Comparison of ENCODE assay signal across 16 cellular contexts in genomic region chr6:35488517-35488862, GRCh38. TPM values are rescaled to one million over a fixed set of nuclear protein-coding genes. Genes with fewer than 3 reads are reported as not detected.
DNase-seq lines count a peak whose midpoint lies in the region; ATAC-seq, FAIRE-seq and TF ChIP-seq lines count a peak whose summit lies in the region.
"Had no signal": no experiment of that assay in that cellular context is flagged by ENCODE, and none has a peak within 500 bp of the region (broad histone marks: within the 10 kb centered on the region; RNA-seq: fewer than 3 reads in every experiment).

No MANE protein-coding gene starts in this region.

- H3K27me3 Mint-ChIP-seq in GM23338 (ENCODE audit: insufficient read depth, low read depth, poor library complexity) (peaks cover 32% of the 10 kb centered on the region), astrocyte (ENCODE audit: low read depth, unreplicated experiment) (no peaks in the 10 kb centered on the region)
- H3K27me3 Mint-ChIP-seq: activated naive CD4-positive, alpha-beta T cell treated with anti-CD3 and anti-CD28 coated beads, Interleukin-2, amount 50 U/mL, for 24 hours had no signal

- no peak for FAIRE-seq in astrocyte (lab: Jason Lieb, UNC)
- FAIRE-seq: GM18507 had no signal

- H3F3A ChIP-seq in GM23338 (replicated peaks; ENCODE audit: low read depth), result peaks cover 27% of the 10 kb centered on the region

- H3K9me3 ChIP-seq in astrocyte (ENCODE audit: insufficient read depth, low read depth, low read length), result no peaks in the 10 kb centered on the region
- H3K9me3 ChIP-seq in mesenchymal stem cell (ENCODE audit: control insufficient read depth, low read length), result no peaks in the 10 kb centered on the region
- no peaks in the 10 kb centered on the region for H3K9me3 ChIP-seq in mucosa of descending colon
- H3K9me3 ChIP-seq: BE2C, left lung had no signal

- no peak overlapping the region for H3K23ac ChIP-seq in mesenchymal stem cell (ENCODE audit: low read length in 2 of 2)

- POLR2A ChIA-PET in HEK293T (lab: Yijun Ruan, JAX), result interaction anchor here (0.7 to 1.1 kb wide), 2 partner anchors 17 to 229 kb away, joined by 3 read pairs; partner anchors contain the start of gene ZNF76

- peaks cover 87% of the 10 kb centered on the region for H3K4me1 ChIP-seq in GM23338 (ENCODE audit: insufficient read depth)
- H3K4me1 ChIP-seq in astrocyte (ENCODE audit: insufficient read depth, low read length), result peaks cover 77% of the 10 kb centered on the region
- peaks cover 85% of the 10 kb centered on the region for H3K4me1 ChIP-seq in mesenchymal stem cell (ENCODE audit: control insufficient read depth, insufficient read depth, low read depth, low read length)
- peaks cover 43% of the 10 kb centered on the region for H3K4me1 ChIP-seq in mucosa of descending colon (ENCODE audit: low read depth)

- H2BK120ac ChIP-seq in mesenchymal stem cell (ENCODE audit: low read depth, low read length), result no peak overlapping the region

- no peaks in the 10 kb centered on the region for H4K20me1 ChIP-seq in GM23338 (replicated peaks; ENCODE audit: insufficient read depth)
- peaks cover 50% of the 10 kb centered on the region for H4K20me1 ChIP-seq in astrocyte (ENCODE audit: insufficient read depth, low read length)

- H4K91ac ChIP-seq in mesenchymal stem cell (ENCODE audit: low read length), result no peak overlapping the region

- no peak overlapping the region for H4K8ac ChIP-seq in mesenchymal stem cell (ENCODE audit: low read length)

- ATAC-seq in GM23338, result no peak
- no peak for ATAC-seq in stimulated activated effector memory CD8-positive, alpha-beta T cell treated with anti-CD3 and anti-CD28 coated beads, Interleukin-12 subunit alpha, Interleukin-12 subunit beta, amount 100 ng/mL, for 72 hours
- ATAC-seq in GM21717 (IDR thresholded peaks at IDR 0.05; ENCODE audit: unreplicated experiment), result no peak
- ATAC-seq in mucosa of descending colon, result no peak
- ATAC-seq: right cardiac atrium had no signal

- H3K4me3 ChIP-seq in GM23338, result peak overlapping the region; percentile 23; the same call in 1 of the 2 replicates
- H3K4me3 ChIP-seq in astrocyte (ENCODE audit: insufficient read depth, low read depth, low read length), result no peak overlapping the region
- no peak overlapping the region for H3K4me3 ChIP-seq in mesenchymal stem cell (ENCODE audit: insufficient read depth in 1 of 2, low read depth in 1 of 2, low read length in 2 of 2)
- no peak overlapping the region for H3K4me3 ChIP-seq in mucosa of descending colon
- H3K4me3 ChIP-seq: left lung had no signal

- no peaks in the 10 kb centered on the region for H3K9me3 Mint-ChIP-seq in GM23338
- H3K9me3 Mint-ChIP-seq in astrocyte (ENCODE audit: unreplicated experiment), result no peaks in the 10 kb centered on the region
- H3K9me3 Mint-ChIP-seq in stimulated activated effector memory CD8-positive, alpha-beta T cell treated with anti-CD3 and anti-CD28 coated beads, Interleukin-12 subunit alpha, Interleukin-12 subunit beta, amount 100 ng/mL, for 72 hours, result no peaks in the 10 kb centered on the region
- H3K9me3 Mint-ChIP-seq: activated naive CD4-positive, alpha-beta T cell treated with anti-CD3 and anti-CD28 coated beads, Interleukin-2, amount 50 U/mL, for 24 hours; T-helper 1 cell treated with Interleukin-12 subunit alpha and Interleukin-12 subunit beta and Interleukin-4 antibody, amounts not matched to agents 30 μg/mL and 1 μg/mL, for 36 hours had no signal

- H3K4ac ChIP-seq in mesenchymal stem cell (ENCODE audit: low read depth in 1 of 2, low read length in 2 of 2), result no peak overlapping the region

- H3K14ac ChIP-seq in mesenchymal stem cell (ENCODE audit: low read length in 2 of 2), result no peak overlapping the region

- CTCF ChIA-PET in HEK293T (lab: Yijun Ruan, JAX), result interaction anchor here (0.6 kb wide), 1 partner anchor 1073 kb away, joined by 11 read pairs; no protein-coding TSS in a partner anchor

- peak overlapping the region; percentile 73 for H2AK5ac ChIP-seq in mesenchymal stem cell (ENCODE audit: low read length, severe bottlenecking)

- H3K4me1 Mint-ChIP-seq in GM23338, result peaks cover 72% of the 10 kb centered on the region
- peaks cover 60% of the 10 kb centered on the region for H3K4me1 Mint-ChIP-seq in astrocyte (ENCODE audit: low read depth, unreplicated experiment)
- H3K4me1 Mint-ChIP-seq in stimulated activated effector memory CD8-positive, alpha-beta T cell treated with anti-CD3 and anti-CD28 coated beads, Interleukin-12 subunit alpha, Interleukin-12 subunit beta, amount 100 ng/mL, for 72 hours, result peaks cover 21% of the 10 kb centered on the region

- peak overlapping the region; percentile 98 for H3K4me2 ChIP-seq in GM23338
- peak overlapping the region; percentile 65 for H3K4me2 ChIP-seq in astrocyte (ENCODE audit: low read length)
- no peak overlapping the region for H3K4me2 ChIP-seq in mesenchymal stem cell (ENCODE audit: low read length, poor library complexity, severe bottlenecking)

- intact Hi-C loops in mucosa of descending colon (cut with DNase I, micrococcal nuclease), result no loop called here

- H3K27me3 ChIP-seq in GM23338 (ENCODE audit: insufficient read depth), result no peaks in the 10 kb centered on the region
- H3K27me3 ChIP-seq in astrocyte (ENCODE audit: insufficient read depth, low read length), result no peaks in the 10 kb centered on the region
- H3K27me3 ChIP-seq in mesenchymal stem cell (ENCODE audit: control insufficient read depth in 1 of 2, insufficient read depth in 1 of 2, low read length in 2 of 2), result no peaks in the 10 kb centered on the region
- H3K27me3 ChIP-seq: BE2C had no signal

- H2AFZ ChIP-seq in GM23338, result no peak overlapping the region
- no peak overlapping the region for H2AFZ ChIP-seq in astrocyte (ENCODE audit: low read depth, low read length)
- no peak overlapping the region for H2AFZ ChIP-seq in mesenchymal stem cell (ENCODE audit: low read depth, low read length)

- H3K79me2 ChIP-seq in GM23338 (replicated peaks; ENCODE audit: insufficient read depth) (peaks cover 55% of the 10 kb centered on the region), astrocyte (ENCODE audit: insufficient read depth, low read length) (peaks cover 97% of the 10 kb centered on the region)

- peaks cover 8% of the 10 kb centered on the region; the same call in 2 of the 3 replicates for H3K36me3 Mint-ChIP-seq in GM23338 (ENCODE audit: low read depth)
- no peaks in the 10 kb centered on the region for H3K36me3 Mint-ChIP-seq in astrocyte (ENCODE audit: low read depth, unreplicated experiment)
- no peaks in the 10 kb centered on the region for H3K36me3 Mint-ChIP-seq in stimulated activated effector memory CD8-positive, alpha-beta T cell treated with anti-CD3 and anti-CD28 coated beads, Interleukin-12 subunit alpha, Interleukin-12 subunit beta, amount 100 ng/mL, for 72 hours
- H3K36me3 Mint-ChIP-seq: activated naive CD4-positive, alpha-beta T cell treated with anti-CD3 and anti-CD28 coated beads, Interleukin-2, amount 50 U/mL, for 24 hours had no signal

- H3K4me3 Mint-ChIP-seq in GM23338 (no peak overlapping the region), astrocyte (ENCODE audit: unreplicated experiment) (peak overlapping the region; percentile 64)
- no peak overlapping the region for H3K4me3 Mint-ChIP-seq in stimulated activated effector memory CD8-positive, alpha-beta T cell treated with anti-CD3 and anti-CD28 coated beads, Interleukin-12 subunit alpha, Interleukin-12 subunit beta, amount 100 ng/mL, for 72 hours
- H3K4me3 Mint-ChIP-seq: activated naive CD4-positive, alpha-beta T cell treated with anti-CD3 and anti-CD28 coated beads, Interleukin-2, amount 50 U/mL, for 24 hours; T-helper 1 cell treated with Interleukin-12 subunit alpha and Interleukin-12 subunit beta and Interleukin-4 antibody, amounts not matched to agents 30 μg/mL and 1 μg/mL, for 36 hours had no signal

- TF ChIP-seq CTCF in GM23338 (conservative IDR thresholded peaks at IDR 0.05; ENCODE audit: low read depth in 2 of 2) (no peak), astrocyte (IDR thresholded peaks at IDR 0.05; ENCODE audit: insufficient read depth, low read depth, low read length) (no peak), mucosa of descending colon (IDR thresholded peaks at IDR 0.05) (no peak)

- peak overlapping the region; percentile 63; the same call in 1 of the 2 replicates for H3K27ac Mint-ChIP-seq in GM23338
- H3K27ac Mint-ChIP-seq in astrocyte (ENCODE audit: unreplicated experiment), result peak overlapping the region; percentile 75
- H3K27ac Mint-ChIP-seq in stimulated activated effector memory CD8-positive, alpha-beta T cell treated with anti-CD3 and anti-CD28 coated beads, Interleukin-12 subunit alpha, Interleukin-12 subunit beta, amount 100 ng/mL, for 72 hours, result peak overlapping the region; percentile 76
- H3K27ac Mint-ChIP-seq: activated naive CD4-positive, alpha-beta T cell treated with anti-CD3 and anti-CD28 coated beads, Interleukin-2, amount 50 U/mL, for 24 hours; T-helper 1 cell treated with Interleukin-12 subunit alpha and Interleukin-12 subunit beta and Interleukin-4 antibody, amounts not matched to agents 30 μg/mL and 1 μg/mL, for 36 hours had no signal

- no peak overlapping the region for H2BK5ac ChIP-seq in mesenchymal stem cell (ENCODE audit: low read depth, low read length, poor library complexity, severe bottlenecking)

- WGBS in mesenchymal stem cell, result 78% methylated on average over 8 of the region's 9 CpGs

- H3K27ac ChIP-seq in GM23338 (ENCODE audit: low read depth) (peak overlapping the region; percentile 100), astrocyte (ENCODE audit: low read depth, low read length) (peak overlapping the region; percentile 16), mesenchymal stem cell (ENCODE audit: low read length, poor library complexity, severe bottlenecking) (peak overlapping the region; percentile 65)

- no peak overlapping the region for H2BK15ac ChIP-seq in mesenchymal stem cell (ENCODE audit: low read depth, poor library complexity, severe bottlenecking)

- peaks cover 23% of the 10 kb centered on the region for H3K79me1 ChIP-seq in mesenchymal stem cell (replicated peaks; ENCODE audit: low read length, poor library complexity, severe bottlenecking)

- no peak for DNase-seq in GM23338 (ENCODE audit: low spot score)
- DNase-seq in astrocyte (ENCODE audit: low read depth), result no peak
- no peak for DNase-seq in mesenchymal stem cell
- no peak for DNase-seq in stimulated activated effector memory CD8-positive, alpha-beta T cell treated with anti-CD3 and anti-CD28 coated beads, Interleukin-12 subunit alpha, Interleukin-12 subunit beta, amount 100 ng/mL, for 72 hours (ENCODE audit: low spot score in 2 of 2)
- DNase-seq in HEK293T (ENCODE audit: extremely low spot score), result no peak
- no peak for DNase-seq in NCI-H82 treated with DMSO at 0.1 percent for 48 hours (lab: John Stamatoyannopoulos, UW; ENCODE audit: unreplicated experiment)
- DNase-seq in mucosa of descending colon, result no peak
- DNase-seq: activated CD8-positive, alpha-beta memory T cell treated with anti-CD3 and anti-CD28 coated beads for 24 hours; BE2C; dermis blood vessel endothelial cell; left lung had no signal

- peak overlapping the region; percentile 16 to 58 for H3K18ac ChIP-seq in mesenchymal stem cell (ENCODE audit: low read depth in 1 of 2, low read length in 2 of 2)

- H3K36me3 ChIP-seq in GM23338 (ENCODE audit: insufficient read depth) (no peaks in the 10 kb centered on the region), astrocyte (ENCODE audit: insufficient read depth, low read length) (no peaks in the 10 kb centered on the region), mesenchymal stem cell (ENCODE audit: control insufficient read depth in 1 of 2, insufficient read depth in 2 of 2, low read depth in 1 of 2, low read length in 2 of 2) (peaks cover 13 to 33% of the 10 kb centered on the region in 2 experiments), mucosa of descending colon (ENCODE audit: low read depth) (no peaks in the 10 kb centered on the region)
- H3K36me3 ChIP-seq: BE2C, left lung had no signal

- no peaks in the 10 kb centered on the region for H3K9me2 ChIP-seq in GM23338 (ENCODE audit: insufficient read depth)

- peak overlapping the region; percentile 10 for H3K9ac ChIP-seq in astrocyte (ENCODE audit: low read length)
- H3K9ac ChIP-seq in mesenchymal stem cell (ENCODE audit: low read length), result no peak overlapping the region

- peak overlapping the region; percentile 53 to 55 for H2BK12ac ChIP-seq in mesenchymal stem cell (ENCODE audit: low read length in 2 of 2)

RNA-seq across cellular contexts. Expression of gene TEAD3, which starts 8.4 kb away (rescaled TPM):
- total RNA-seq in GM23338 (2014; rRNA removed; shearing (Covaris generic)), result 26.5 and 26.7 TPM in 2 replicates
- 15.0 and 15.6 TPM in 2 replicates for polyA plus RNA-seq in GM23338 (2016; fragmentation: Nextera tagmentation; extraction: Ambion mirVana)
- total RNA-seq in astrocyte (73.3 and 75.5 TPM in 2 replicates), mucosa of descending colon (10 to 100 TPM; 28.3 to 98.0 (median 28.8) TPM)
- polyA plus RNA-seq in mesenchymal stem cell (2013, experiment 1 of 2), result 41.3 TPM
- polyA plus RNA-seq in mesenchymal stem cell (2013, experiment 2 of 2), result 39.0 TPM

RNA-seq across cellular contexts. Expression of gene RPL10A, which starts 20.3 kb away (rescaled TPM):
- total RNA-seq in GM23338 (2014; rRNA removed; shearing (Covaris generic)), result 1,297 and 1,329 TPM in 2 replicates
- polyA plus RNA-seq in GM23338 (2016; fragmentation: Nextera tagmentation; extraction: Ambion mirVana), result 686 and 730 TPM in 2 replicates
- 818 and 887 TPM in 2 replicates for total RNA-seq in astrocyte
- polyA plus RNA-seq in mesenchymal stem cell (2013, experiment 1 of 2), result 1,727 TPM
- polyA plus RNA-seq in mesenchymal stem cell (2013, experiment 2 of 2), result 1,711 TPM
- total RNA-seq in mucosa of descending colon, result 1,000 to 10,000 TPM in 1 of 3 donors, 100 to 1,000 TPM in 2; 849 to 1,069 (median 985) TPM

RNA-seq across cellular contexts. Expression of gene TULP1, which starts 24.2 kb away (rescaled TPM):
- 1.3 and 3.0 TPM in 2 replicates for total RNA-seq in GM23338 (2014; rRNA removed; shearing (Covaris generic))
- 3.8 and 7.1 TPM in 2 replicates for polyA plus RNA-seq in GM23338 (2016; fragmentation: Nextera tagmentation; extraction: Ambion mirVana)
- not detected in 2 replicates for total RNA-seq in astrocyte
- not detected for polyA plus RNA-seq in mesenchymal stem cell (2013, experiment 1 of 2)
- polyA plus RNA-seq in mesenchymal stem cell (2013, experiment 2 of 2), result not detected
- not detected for total RNA-seq in mucosa of descending colon
- total RNA-seq: dermis blood vessel endothelial cell, left lung had no signal

RNA-seq across cellular contexts. Expression of gene FANCE, which starts 36.4 kb away (rescaled TPM):
- total RNA-seq in GM23338 (2014; rRNA removed; shearing (Covaris generic)), result 18.5 and 25.5 TPM in 2 replicates
- 5.4 and 6.5 TPM in 2 replicates for polyA plus RNA-seq in GM23338 (2016; fragmentation: Nextera tagmentation; extraction: Ambion mirVana)
- 2.9 and 3.1 TPM in 2 replicates for total RNA-seq in astrocyte
- 2.3 TPM for polyA plus RNA-seq in mesenchymal stem cell (2013, experiment 1 of 2)
- polyA plus RNA-seq in mesenchymal stem cell (2013, experiment 2 of 2), result 2.3 TPM
- total RNA-seq in mucosa of descending colon, result 1 to 10 TPM; 4.1 to 5.0 (median 4.4) TPM

Comparison
In these comparisons a context has a peak if more than half of its experiments do, and no peak if none do; other contexts are left out.
1. H3K27ac ChIP-seq: peak in every context shown above with its lines; median percentile 100 in GM23338; 65 in mesenchymal stem cell; 16 in astrocyte.